Comparison of ENCODE assay signal across 9 cellular contexts in the genomic region with DNA sequence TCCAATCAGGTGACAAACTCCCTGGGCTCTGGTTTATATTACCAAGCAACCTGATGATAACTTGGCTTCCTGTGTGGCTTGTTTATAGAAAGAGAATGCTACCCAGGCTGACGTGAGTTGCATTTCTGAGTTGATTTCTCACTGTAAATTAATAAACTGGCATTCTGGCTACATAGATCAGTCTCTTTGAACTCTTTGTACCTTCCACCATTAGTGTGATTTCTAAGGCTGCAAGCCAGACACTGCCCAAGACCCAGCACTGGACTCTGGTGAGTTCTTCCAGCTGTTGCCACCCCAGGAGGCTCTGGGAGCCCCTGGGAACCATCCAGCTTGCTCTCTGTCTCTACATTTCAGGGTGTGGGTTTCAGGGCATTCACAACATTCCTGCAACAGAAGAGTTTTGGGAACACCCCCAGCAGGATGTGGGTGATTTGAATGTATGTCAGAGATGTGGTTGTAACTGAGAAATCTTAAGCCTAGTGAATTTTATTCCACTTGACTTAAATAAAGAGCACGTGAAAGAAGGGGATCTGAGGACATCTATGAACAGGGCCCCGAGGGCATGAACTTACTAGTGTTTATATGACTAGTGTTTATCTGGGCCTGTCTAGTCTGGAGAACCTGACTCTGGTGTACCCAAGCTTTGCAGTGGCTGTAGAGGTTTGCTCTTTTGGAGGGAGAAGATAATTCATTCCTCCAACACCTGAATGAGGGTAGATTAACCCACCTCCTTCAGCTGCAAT. TPM values are rescaled to one million over a fixed set of nuclear protein-coding genes. Genes with fewer than 3 reads are reported as not detected.
DNase-seq lines count a peak whose midpoint lies in the region; ATAC-seq and TF ChIP-seq lines count a peak whose summit lies in the region.
"Had no signal": no experiment of that assay in that cellular context is flagged by ENCODE, and none has a peak within 500 bp of the region (broad histone marks: within the 10 kb centered on the region; RNA-seq: fewer than 3 reads in every experiment).

No MANE protein-coding gene starts in this region.

- no peaks in the 10 kb centered on the region for H3K36me3 Mint-ChIP-seq in T-helper 17 cell (ENCODE audit: low read depth)

- H3K36me3 ChIP-seq in thyroid gland (no peaks in the 10 kb centered on the region), upper lobe of right lung (no peaks in the 10 kb centered on the region)
- H3K36me3 ChIP-seq: thoracic aorta had no signal

- H3K27ac ChIP-seq in thyroid gland (no peak overlapping the region), upper lobe of right lung (no peak overlapping the region)
- H3K27ac ChIP-seq: thoracic aorta had no signal

- no peaks in the 10 kb centered on the region for H3K9me3 ChIP-seq in T-helper 17 cell (ENCODE audit: control insufficient read depth, low read length, poor library complexity, severe bottlenecking)
- H3K9me3 ChIP-seq in thyroid gland: no peaks in the 10 kb centered on the region
- H3K9me3 ChIP-seq in upper lobe of right lung: no peaks in the 10 kb centered on the region
- H3K9me3 ChIP-seq: thoracic aorta had no signal

- no peak for TF ChIP-seq POLR2A in thyroid gland (IDR thresholded peaks at IDR 0.05)

- H3K4me3 ChIP-seq in fibroblast of the aortic adventitia (ENCODE audit: low read depth, low read length) (no peak overlapping the region), thyroid gland (replicated peaks in 1 of 3) (no peak overlapping the region), upper lobe of right lung (no peak overlapping the region)
- H3K4me3 ChIP-seq: thoracic aorta had no signal

- ATAC-seq in T-helper 17 cell (peak; percentile 67), upper lobe of right lung (no peak)

- H3K27me3 Mint-ChIP-seq in T-helper 17 cell: peaks cover 1% of the 10 kb centered on the region

- peak; percentile 13 to 76 (median 46) for DNase-seq in stimulated activated naive CD4-positive, alpha-beta T cell (lab: John Stamatoyannopoulos, UW)
- DNase-seq in stimulated activated naive CD4-positive, alpha-beta T cell treated with Interleukin-2 at 50 U/mL for 16 hours (lab: John Stamatoyannopoulos, UW): no peak
- peak in 1 of 3 donors; percentile 19 for DNase-seq in T-helper 17 cell
- peak; percentile 71 for DNase-seq in fibroblast of the aortic adventitia (ENCODE audit: low read depth)
- DNase-seq in thyroid gland: no peak
- DNase-seq in KBM-7: no peak
- DNase-seq in stimulated activated CD4-positive, alpha-beta T cell treated with anti-CD3 and anti-CD28 coated beads, Interleukin-12 subunit alpha, Interleukin-12 subunit beta, amount 100 ng/mL, for 4 hours: no peak
- DNase-seq in upper lobe of right lung: no peak

- in situ Hi-C loops in KBM-7 (cut with MboI; ENCODE audit: low pct_unique_long_range_greater_than_20kb, low sequenced_read_pairs): loop anchor here (25.0 kb wide), 1 partner anchor 677 kb away; no protein-coding TSS in a partner anchor

- no peaks in the 10 kb centered on the region for H3K27me3 ChIP-seq in thyroid gland
- no peaks in the 10 kb centered on the region for H3K27me3 ChIP-seq in upper lobe of right lung

- H3K4me1 Mint-ChIP-seq in T-helper 17 cell: peaks cover 34% of the 10 kb centered on the region

- WGBS in thyroid gland, 2 donors: 54 to 76% methylated on average over 3 of the region's 3 CpGs

- intact Hi-C loops in thyroid gland (cut with DNase I): no loop called here
- intact Hi-C loops in upper lobe of right lung (cut with DNase I): no loop called here

- H3K4me1 ChIP-seq in thyroid gland (peaks cover 0 to 6% of the 10 kb centered on the region in 2 donors), upper lobe of right lung (no peaks in the 10 kb centered on the region)

- H3K27ac Mint-ChIP-seq in T-helper 17 cell: peak overlapping the region; percentile 99

- peak overlapping the region; percentile 97 for H3K4me3 Mint-ChIP-seq in T-helper 17 cell

- no peak for TF ChIP-seq CTCF in fibroblast of the aortic adventitia (IDR thresholded peaks at IDR 0.05; ENCODE audit: insufficient read depth, low read length)
- no peak for TF ChIP-seq CTCF in thyroid gland (IDR thresholded peaks at IDR 0.05)
- no peak for TF ChIP-seq CTCF in upper lobe of right lung (IDR thresholded peaks at IDR 0.05)

RNA-seq across cellular contexts. Expression of a gene that starts 30.3 kb away (rescaled TPM):
- total RNA-seq in T-helper 17 cell (10 to 100 TPM in 1 of 2 donors, 1 to 10 TPM in 1; 5.5 to 11.4 TPM), fibroblast of the aortic adventitia (ENCODE audit: low replicate concordance) (1.4 and 2.3 TPM in 2 replicates), thyroid gland (1 to 10 TPM; 1.2 to 2.7 (median 2.4) TPM), upper lobe of right lung (1.9 TPM)

Comparison
In these comparisons a context has a peak if more than half of its experiments do, and no peak if none do; other contexts are left out.
1. DNase-seq: peak in stimulated activated naive CD4-positive, alpha-beta T cell (6 of 6) and fibroblast of the aortic adventitia (single experiment); none in stimulated activated naive CD4-positive, alpha-beta T cell treated with Interleukin-2 at 50 U/mL for 16 hours (single experiment), thyroid gland (0 of 2), KBM-7 (single experiment), stimulated activated CD4-positive, alpha-beta T cell treated with anti-CD3 and anti-CD28 coated beads, Interleukin-12 subunit alpha, Interleukin-12 subunit beta, amount 100 ng/mL, for 4 hours (single experiment) and upper lobe of right lung (single experiment).